1 cellular context compared by ENCODE assay signal in the genomic region with DNA sequence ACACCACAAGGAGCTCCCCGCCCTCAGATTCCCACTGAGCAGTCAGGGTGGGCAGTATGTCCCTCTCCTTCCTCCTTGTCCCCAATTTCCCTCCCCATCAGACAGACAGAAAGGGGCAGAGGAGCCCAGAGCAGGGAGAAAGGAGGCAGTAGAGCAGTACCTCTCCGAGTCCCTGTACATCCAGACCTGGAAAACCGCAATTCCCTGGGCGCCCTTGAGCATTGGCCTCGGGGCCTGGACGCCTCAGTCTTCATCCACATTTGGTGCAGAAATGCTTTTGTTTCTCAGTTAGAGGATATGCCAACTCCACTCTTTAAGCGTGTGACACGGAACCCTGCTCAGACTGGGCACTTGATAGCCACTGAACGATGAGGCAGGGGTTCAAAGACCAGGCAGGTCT.
TF ChIP-seq lines count a peak whose summit lies in the region.

No MANE protein-coding gene starts in this region.

TF ChIP-seq in HepG2, 621 proteins besides CTCF, POLR2A, EP300 and RAD21:
- TF ChIP-seq EED (CRISPR knock-in tag; IDR thresholded peaks at IDR 0.05), result no peak
